In the genomic region with DNA sequence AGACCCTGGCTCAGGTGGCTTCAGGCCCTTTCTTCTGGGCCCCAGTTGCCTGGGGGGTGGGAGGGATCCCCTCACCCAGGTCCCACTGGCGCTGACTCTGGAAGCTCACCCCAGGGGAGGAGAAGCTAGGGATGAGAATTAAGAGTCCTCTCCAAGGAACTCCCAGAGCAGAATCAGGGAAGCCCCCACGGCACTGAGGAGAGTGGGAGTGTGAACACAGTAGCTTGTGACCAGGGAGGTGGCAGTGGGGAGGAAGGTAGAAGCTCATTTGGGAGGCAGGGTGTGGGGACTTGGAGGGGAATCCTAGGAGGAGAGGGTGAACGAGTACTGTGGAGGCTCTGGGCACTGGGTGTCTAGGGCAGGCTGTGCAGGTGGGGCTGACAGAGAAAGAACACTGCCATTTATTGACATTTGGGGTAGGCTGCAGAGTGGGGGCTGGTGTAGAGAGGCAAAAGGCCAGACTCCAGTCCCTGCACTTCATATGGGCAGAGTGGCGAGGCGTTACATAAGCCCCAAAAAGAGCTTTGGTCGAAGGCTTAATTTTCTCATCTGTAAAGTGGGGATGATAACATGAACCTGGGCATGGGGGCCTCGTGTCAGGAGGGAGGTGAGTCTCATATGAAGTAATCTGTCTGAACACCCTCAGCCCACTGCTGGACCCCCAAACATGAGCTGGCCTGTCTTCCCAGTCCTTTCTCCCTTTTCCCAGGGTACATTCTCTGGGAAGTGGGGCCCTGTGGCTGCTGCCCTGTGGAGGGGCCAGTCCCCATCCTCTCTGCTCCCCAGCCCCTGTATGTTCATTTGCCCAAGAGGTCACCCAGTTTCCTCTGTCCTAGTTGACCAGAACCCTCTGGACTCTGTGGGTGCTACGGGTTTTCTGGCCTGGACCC, we compare ENCODE assay signal across 25 cellular contexts.
DNase-seq lines count a peak whose midpoint lies in the region; ATAC-seq and TF ChIP-seq lines count a peak whose summit lies in the region.
"Had no signal": no experiment of that assay in that cellular context is flagged by ENCODE, and none has a peak within 500 bp of the region (broad histone marks: within the 10 kb centered on the region; RNA-seq: fewer than 3 reads in every experiment).

No MANE protein-coding gene starts in this region.

- H2BK5ac ChIP-seq in neuronal stem cell (ENCODE audit: low read length): no peak overlapping the region

- peak overlapping the region; percentile 39 for H3K4me3 Mint-ChIP-seq in HFFc6
- H3K4me3 Mint-ChIP-seq in dendritic cell treated with granulocyte-macrophage colony-stimulating factor and Interleukin-4, amounts not matched to agents 40 ng/mL and 50 ng/mL, for 4 days: no peak overlapping the region
- H3K4me3 Mint-ChIP-seq: activated CD4-positive, alpha-beta memory T cell treated with anti-CD3 and anti-CD28 coated beads for 36 hours; activated naive CD4-positive, alpha-beta T cell treated with anti-CD3 and anti-CD28 coated beads, Interleukin-2, amount 50 U/mL, for 24 hours; CD4-positive, CD25-positive, alpha-beta regulatory T cell; effector memory CD8-positive, alpha-beta T cell; T-cell had no signal

- H3K27me3 ChIP-seq in neuronal stem cell (ENCODE audit: control insufficient read depth in 3 of 3, insufficient read depth in 3 of 3, low read depth in 1 of 3, low read length in 3 of 3) (peaks cover 0 to 41% (median 0%) of the 10 kb centered on the region in 3 experiments), upper lobe of right lung (no peaks in the 10 kb centered on the region)
- H3K27me3 ChIP-seq: heart left ventricle, SJCRH30, spleen, transverse colon had no signal

- no peak overlapping the region for H3K23ac ChIP-seq in neuronal stem cell (ENCODE audit: low read depth, low read length, poor library complexity)

- H3K36me3 Mint-ChIP-seq in HFFc6 (ENCODE audit: low read depth): no peaks in the 10 kb centered on the region
- no peaks in the 10 kb centered on the region for H3K36me3 Mint-ChIP-seq in dendritic cell treated with granulocyte-macrophage colony-stimulating factor and Interleukin-4, amounts not matched to agents 40 ng/mL and 50 ng/mL, for 4 days (ENCODE audit: low read depth)
- H3K36me3 Mint-ChIP-seq: activated CD4-positive, alpha-beta memory T cell treated with anti-CD3 and anti-CD28 coated beads for 36 hours; activated naive CD4-positive, alpha-beta T cell treated with anti-CD3 and anti-CD28 coated beads, Interleukin-2, amount 50 U/mL, for 24 hours; CD4-positive, CD25-positive, alpha-beta regulatory T cell; T-cell had no signal

- ATAC-seq in upper lobe of right lung: no peak
- no peak for ATAC-seq in GM21381 (IDR thresholded peaks at IDR 0.05; ENCODE audit: unreplicated experiment)
- ATAC-seq: activated CD4-positive, CD25-positive, alpha-beta regulatory T cell treated with anti-CD3 and anti-CD28 coated beads, Interleukin-2, amount 50 U/mL, for 24 hours; effector memory CD8-positive, alpha-beta T cell; heart left ventricle; T-cell had no signal

- H2BK120ac ChIP-seq in neuronal stem cell (ENCODE audit: low read depth, low read length): peak overlapping the region; percentile 11

- peak overlapping the region; percentile 16 for H2BK15ac ChIP-seq in neuronal stem cell (ENCODE audit: low read length)

- no peak for TF ChIP-seq CTCF in HFFc6 (IDR thresholded peaks at IDR 0.05)
- TF ChIP-seq CTCF in upper lobe of right lung (IDR thresholded peaks at IDR 0.05): no peak

- no peaks in the 10 kb centered on the region for H3K9me3 Mint-ChIP-seq in HFFc6
- H3K9me3 Mint-ChIP-seq in dendritic cell treated with granulocyte-macrophage colony-stimulating factor and Interleukin-4, amounts not matched to agents 40 ng/mL and 50 ng/mL, for 4 days: no peaks in the 10 kb centered on the region
- H3K9me3 Mint-ChIP-seq: activated CD4-positive, alpha-beta memory T cell treated with anti-CD3 and anti-CD28 coated beads for 36 hours; activated naive CD4-positive, alpha-beta T cell treated with anti-CD3 and anti-CD28 coated beads, Interleukin-2, amount 50 U/mL, for 24 hours; CD4-positive, CD25-positive, alpha-beta regulatory T cell; effector memory CD8-positive, alpha-beta T cell; T-cell had no signal

- H3K4me1 ChIP-seq in neuronal stem cell (ENCODE audit: control insufficient read depth in 2 of 2, insufficient read depth in 1 of 2, low read depth in 1 of 2, low read length in 2 of 2) (peaks cover 0 to 3% of the 10 kb centered on the region in 2 donors), upper lobe of right lung (no peaks in the 10 kb centered on the region)
- H3K4me1 ChIP-seq: heart left ventricle, spleen, transverse colon had no signal

- no peak overlapping the region for H3K14ac ChIP-seq in neuronal stem cell (ENCODE audit: low read length)

- no peaks in the 10 kb centered on the region for H3K79me1 ChIP-seq in neuronal stem cell (ENCODE audit: low read depth, low read length)

- H3K27me3 Mint-ChIP-seq in HFFc6 (ENCODE audit: insufficient read depth): no peaks in the 10 kb centered on the region
- H3K27me3 Mint-ChIP-seq in dendritic cell treated with granulocyte-macrophage colony-stimulating factor and Interleukin-4, amounts not matched to agents 40 ng/mL and 50 ng/mL, for 4 days: peaks cover 27% of the 10 kb centered on the region
- H3K27me3 Mint-ChIP-seq: activated naive CD4-positive, alpha-beta T cell treated with anti-CD3 and anti-CD28 coated beads, Interleukin-2, amount 50 U/mL, for 24 hours had no signal

- H2BK12ac ChIP-seq in neuronal stem cell (ENCODE audit: low read length): no peak overlapping the region

- H3K4me3 ChIP-seq in neuronal stem cell (ENCODE audit: low read length in 2 of 2): no peak overlapping the region
- H3K4me3 ChIP-seq in upper lobe of right lung: no peak overlapping the region
- H3K4me3 ChIP-seq: coronary artery, heart left ventricle, lung, SJCRH30, spleen, transverse colon had no signal

- WGBS in neuronal stem cell (ENCODE audit: extremely low coverage in 2 of 2, insufficient read length in 2 of 2, insufficient replicate concordance in 1 of 2), 2 donors: no CpG with 5 or more reads among the region's 8 CpGs

- H3K18ac ChIP-seq in neuronal stem cell (ENCODE audit: low read length): peak overlapping the region; percentile 31

- H4K8ac ChIP-seq in neuronal stem cell (ENCODE audit: low read depth, low read length): no peak overlapping the region

- H3K9me3 ChIP-seq in neuronal stem cell (replicated peaks in 1 of 2; ENCODE audit: control insufficient read depth in 2 of 2, insufficient read depth in 1 of 2, low read depth in 1 of 2, low read length in 2 of 2) (no peaks in the 10 kb centered on the region), upper lobe of right lung (no peaks in the 10 kb centered on the region)
- H3K9me3 ChIP-seq: heart left ventricle, SJCRH30, spleen, transverse colon had no signal

- peak overlapping the region; percentile 53 for H2AK5ac ChIP-seq in neuronal stem cell (ENCODE audit: low read depth, low read length)

- H2AFZ ChIP-seq in neuronal stem cell (ENCODE audit: low read length): no peak overlapping the region

- no peak overlapping the region for H3K27ac ChIP-seq in neuronal stem cell (replicated peaks; ENCODE audit: low read length)
- no peak overlapping the region for H3K27ac ChIP-seq in upper lobe of right lung
- H3K27ac ChIP-seq: coronary artery, heart left ventricle, SJCRH30, spleen, transverse colon had no signal

- H3K27ac Mint-ChIP-seq in HFFc6: peak overlapping the region; percentile 85
- H3K27ac Mint-ChIP-seq in dendritic cell treated with granulocyte-macrophage colony-stimulating factor and Interleukin-4, amounts not matched to agents 40 ng/mL and 50 ng/mL, for 4 days: peak overlapping the region; percentile 23
- H3K27ac Mint-ChIP-seq: activated CD4-positive, alpha-beta memory T cell treated with anti-CD3 and anti-CD28 coated beads for 36 hours; activated naive CD4-positive, alpha-beta T cell treated with anti-CD3 and anti-CD28 coated beads, Interleukin-2, amount 50 U/mL, for 24 hours; CD4-positive, CD25-positive, alpha-beta regulatory T cell; T-cell had no signal

- H3K9ac ChIP-seq in neuronal stem cell (ENCODE audit: low read depth, low read length, poor library complexity): no peak overlapping the region

- intact Hi-C loops in dendritic cell treated with granulocyte-macrophage colony-stimulating factor and Interleukin-4, amounts not matched to agents 40 ng/mL and 50 ng/mL, for 4 days (cut with micrococcal nuclease): no loop called here
- intact Hi-C loops in upper lobe of right lung (cut with DNase I): no loop called here

- H3K4me2 ChIP-seq in neuronal stem cell (ENCODE audit: insufficient read depth, low read length, poor library complexity, severe bottlenecking): no peak overlapping the region

- DNase-seq in HFFc6 (no peak), neuronal stem cell (ENCODE audit: low spot score) (no peak), upper lobe of right lung (peak; percentile 44), NCI-H1694 (lab: John Stamatoyannopoulos, UW) (no peak), NCI-H510A treated with DMSO at 0.1 percent for 48 hours (lab: John Stamatoyannopoulos, UW) (no peak)
- DNase-seq: activated CD4-positive, alpha-beta memory T cell treated with anti-CD3 and anti-CD28 coated beads for 36 hours; activated CD8-positive, alpha-beta memory T cell treated with anti-CD3 and anti-CD28 coated beads, Interleukin-2, amount 50 U/mL, for 48 hours; amygdala; CD4-positive, CD25-positive, alpha-beta regulatory T cell; effector memory CD8-positive, alpha-beta T cell; heart left ventricle; NCI-H1105 treated with DMSO at 0.1 percent for 48 hours; NCI-H2029 treated with DMSO at 0.1 percent for 48 hours; NCI-H2227 treated with DMSO at 0.1 percent for 48 hours; NCI-H748 treated with DMSO at 0.1 percent for 48 hours; spleen; T-cell; transverse colon had no signal

- no peak overlapping the region for H3K4ac ChIP-seq in neuronal stem cell (ENCODE audit: low read length)

- H3K4me1 Mint-ChIP-seq in HFFc6 (ENCODE audit: low read depth): peaks cover 77% of the 10 kb centered on the region
- peaks cover 25% of the 10 kb centered on the region for H3K4me1 Mint-ChIP-seq in dendritic cell treated with granulocyte-macrophage colony-stimulating factor and Interleukin-4, amounts not matched to agents 40 ng/mL and 50 ng/mL, for 4 days (ENCODE audit: low read depth)
- H3K4me1 Mint-ChIP-seq: activated naive CD4-positive, alpha-beta T cell treated with anti-CD3 and anti-CD28 coated beads, Interleukin-2, amount 50 U/mL, for 24 hours; CD4-positive, CD25-positive, alpha-beta regulatory T cell; T-cell had no signal

- H4K91ac ChIP-seq in neuronal stem cell (ENCODE audit: low read depth, low read length, poor library complexity): no peak overlapping the region

- H3K36me3 ChIP-seq in neuronal stem cell (replicated peaks in 1 of 2; ENCODE audit: control insufficient read depth in 2 of 2, insufficient read depth in 2 of 2, low read length in 2 of 2) (no peaks in the 10 kb centered on the region), upper lobe of right lung (no peaks in the 10 kb centered on the region)
- H3K36me3 ChIP-seq: heart left ventricle, SJCRH30, spleen, transverse colon had no signal
